ENCODE assay signal across 1 cellular context in genomic region chr10:132443605-132443997, GRCh38.
TF ChIP-seq lines count a peak whose summit lies in the region.

No MANE protein-coding gene starts in this region.

TF ChIP-seq in GM23338, 12 proteins besides CTCF, POLR2A, EP300 and RAD21 (continued from another document):
- TF ChIP-seq REST (IDR thresholded peaks at IDR 0.05; ENCODE audit: unreplicated experiment): no peak
TF ChIP-seq in GM23338: peak in this region for 0.
